ENCODE assay signal across 16 cellular contexts in genomic region chr12:120130011-120130410, GRCh38.
"Had no signal": no experiment of that assay in that cellular context is flagged by ENCODE, and none has a peak within 500 bp of the region (broad histone marks: within the 10 kb centered on the region; RNA-seq: fewer than 3 reads in every experiment).

No MANE protein-coding gene starts in this region.

- H3K9me3 Mint-ChIP-seq: central memory CD8-positive, alpha-beta T cell; effector memory CD8-positive, alpha-beta T cell; immature natural killer cell; naive thymus-derived CD4-positive, alpha-beta T cell; nephron progenitor cell had no signal

- H3K27ac Mint-ChIP-seq: immature natural killer cell, nephron progenitor cell had no signal

- H3K4me1 ChIP-seq: tibial artery, uterus had no signal

- H3K27ac ChIP-seq: epithelial cell of prostate, esophagus muscularis mucosa, gastrocnemius medialis, neutrophil, tibial artery, upper lobe of left lung, uterus had no signal

- H3K4me1 Mint-ChIP-seq: central memory CD8-positive, alpha-beta T cell; immature natural killer cell; nephron progenitor cell had no signal

- ATAC-seq: effector memory CD8-positive, alpha-beta T cell; gastrocnemius medialis; naive thymus-derived CD4-positive, alpha-beta T cell had no signal

- H3K9me3 ChIP-seq: esophagus muscularis mucosa, gastrocnemius medialis, neutrophil, tibial artery, upper lobe of left lung, uterus had no signal

- DNase-seq: effector memory CD8-positive, alpha-beta T cell; gastrocnemius medialis; immature natural killer cell; mesendoderm; naive thymus-derived CD4-positive, alpha-beta T cell; nephron progenitor cell; stimulated activated CD4-positive, alpha-beta T cell treated with anti-CD3 and anti-CD28 coated beads, Interleukin-4, amount 100 ng/mL, for 1 hour; stimulated activated CD8-positive, alpha-beta memory T cell treated with anti-CD3 and anti-CD28 coated beads, Interleukin-4, amount 100 ng/mL, for 48 hours; stimulated activated naive CD4-positive, alpha-beta T cell; tibial artery; upper lobe of left lung; uterus had no signal

- H3K4me3 Mint-ChIP-seq: central memory CD8-positive, alpha-beta T cell; effector memory CD8-positive, alpha-beta T cell; immature natural killer cell; naive thymus-derived CD4-positive, alpha-beta T cell; nephron progenitor cell had no signal

- H3K27me3 Mint-ChIP-seq: central memory CD8-positive, alpha-beta T cell; effector memory CD8-positive, alpha-beta T cell; naive thymus-derived CD4-positive, alpha-beta T cell had no signal

- H3K27me3 ChIP-seq: esophagus muscularis mucosa, gastrocnemius medialis, neutrophil, tibial artery, upper lobe of left lung, uterus had no signal

- H3K4me3 ChIP-seq: esophagus muscularis mucosa, gastrocnemius medialis, tibial artery, upper lobe of left lung, uterus had no signal

- H3K36me3 ChIP-seq: uterus had no signal
